ENCODE assay signal across 28 cellular contexts in the genomic region with DNA sequence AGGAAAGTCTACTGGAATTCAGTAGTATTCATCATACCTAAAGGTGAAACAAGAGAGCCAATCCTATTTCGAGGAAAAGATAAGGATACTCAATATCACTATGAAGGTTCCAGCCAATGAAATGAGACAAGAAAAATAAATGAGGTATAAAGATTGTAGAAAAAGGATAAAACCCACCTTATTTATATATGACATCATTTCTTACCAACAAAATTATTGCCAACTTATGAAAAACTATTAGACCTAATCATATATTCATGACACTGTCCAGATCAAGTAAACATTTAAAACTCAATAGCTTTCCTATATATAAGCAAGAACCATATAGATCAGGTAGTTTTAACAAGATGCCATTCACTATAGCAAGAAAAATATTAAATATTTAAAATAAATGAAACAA.
"Had no signal": no experiment of that assay in that cellular context is flagged by ENCODE, and none has a peak within 500 bp of the region (broad histone marks: within the 10 kb centered on the region; RNA-seq: fewer than 3 reads in every experiment).

No MANE protein-coding gene starts in this region.

- H3K4me1 ChIP-seq: parathyroid adenoma, psoas muscle, spleen, testis, tibial artery, transverse colon, upper lobe of right lung had no signal

- DNase-seq: natural killer cell; occipital lobe; ovary; posterior cingulate gyrus; psoas muscle; right cardiac atrium; spleen; stimulated activated CD4-positive, alpha-beta T cell treated with anti-CD3 and anti-CD28 coated beads, Interleukin-12 subunit alpha, Interleukin-12 subunit beta, amount 100 ng/mL, for 4 hours; stimulated activated CD4-positive, alpha-beta T cell treated with anti-CD3 and anti-CD28 coated beads, Interleukin-1b, Interleukin-23, amount 100 ng/mL, for 48 hours; stimulated activated CD4-positive, alpha-beta T cell treated with anti-CD3 and anti-CD28 coated beads, Interleukin-4, amount 100 ng/mL, for 1 hour; stimulated activated CD4-positive, alpha-beta T cell treated with anti-CD3 and anti-CD28 coated beads, Interleukin-4, amount 100 ng/mL, for 4 hours; stimulated activated CD8-positive, alpha-beta memory T cell treated with anti-CD3 and anti-CD28 coated beads, Interleukin-4, amount 100 ng/mL, for 48 hours; stimulated activated naive CD4-positive, alpha-beta T cell; stimulated activated naive CD8-positive, alpha-beta T cell treated with anti-CD3 and anti-CD28 coated beads, Interleukin-15, amount 100 ng/mL, for 72 hours; stimulated activated naive CD8-positive, alpha-beta T cell treated with anti-CD3 and anti-CD28 coated beads, Interleukin-15, Interleukin-2, amounts not matched to agents 100 U/mL and 50 U/mL, for 24 hours; substantia nigra; testis; tibial artery; transverse colon; upper lobe of right lung; uterus had no signal

- H3K4me2 ChIP-seq: neural progenitor cell, smooth muscle cell had no signal

- H3K27ac ChIP-seq: neural progenitor cell, ovary, parathyroid adenoma, psoas muscle, skin epidermis, spleen, suprapubic skin, testis, tibial artery, transverse colon, upper lobe of right lung, uterus had no signal

- H3K9ac ChIP-seq: neural progenitor cell, parathyroid adenoma had no signal

- H3K36me3 ChIP-seq: neural progenitor cell, ovary, spleen, suprapubic skin, tibial artery, transverse colon, upper lobe of right lung, uterus had no signal

- H3K4me3 ChIP-seq: neural progenitor cell, ovary, psoas muscle, skin epidermis, smooth muscle cell, spleen, suprapubic skin, testis, tibial artery, transverse colon, upper lobe of right lung, uterus had no signal

- ATAC-seq: natural killer cell; psoas muscle; right cardiac atrium; sciatic nerve; stimulated activated memory B cell treated with anti-CD40 and anti-IgM and Interleukin-4, amounts not matched to agents 10 μg/mL and 1 μg/mL and 100 μg/mL, for 72 hours; stimulated activated naive CD8-positive, alpha-beta T cell treated with anti-CD3 and anti-CD28 coated beads, Interleukin-15, amount 100 ng/mL, for 72 hours; stimulated activated naive CD8-positive, alpha-beta T cell treated with anti-CD3 and anti-CD28 coated beads, Interleukin-15, Interleukin-2, amounts not matched to agents 100 U/mL and 50 U/mL, for 24 hours; upper lobe of right lung had no signal

- H3K9me3 ChIP-seq: ovary, psoas muscle, spleen, suprapubic skin, testis, tibial artery, transverse colon, upper lobe of right lung, uterus had no signal
